15 cellular contexts compared by ENCODE assay signal in genomic region chr17:67836205-67836987, GRCh38. TPM values are rescaled to one million over a fixed set of nuclear protein-coding genes. Genes with fewer than 3 reads are reported as not detected.
DNase-seq lines count a peak whose midpoint lies in the region; ATAC-seq and TF ChIP-seq lines count a peak whose summit lies in the region.
"Had no signal": no experiment of that assay in that cellular context is flagged by ENCODE, and none has a peak within 500 bp of the region (broad histone marks: within the 10 kb centered on the region; RNA-seq: fewer than 3 reads in every experiment).

No MANE protein-coding gene starts in this region.

- peak overlapping the region; percentile 50 for H3K27ac ChIP-seq in Karpas-422 (ENCODE audit: low read length)
- peak overlapping the region; percentile 24 for H3K27ac ChIP-seq in psoas muscle
- H3K27ac ChIP-seq in ovary, result no peak overlapping the region
- H3K27ac ChIP-seq: 22Rv1, tibial nerve had no signal

- H3K27me3 Mint-ChIP-seq in chondrocyte (ENCODE audit: low read depth), result no peaks in the 10 kb centered on the region
- H3K27me3 Mint-ChIP-seq: brain had no signal

- no peaks in the 10 kb centered on the region for H3K9me2 ChIP-seq in Karpas-422 (replicated peaks; ENCODE audit: insufficient read depth, low read length)

- H3K4me3 Mint-ChIP-seq in chondrocyte (ENCODE audit: unreplicated experiment), result peak overlapping the region; percentile 36
- H3K4me3 Mint-ChIP-seq: brain had no signal

- no peak overlapping the region for H3K4me3 ChIP-seq in Karpas-422 (ENCODE audit: low read length)
- H3K4me3 ChIP-seq in psoas muscle, result no peak overlapping the region
- H3K4me3 ChIP-seq in ovary, result no peak overlapping the region
- H3K4me3 ChIP-seq: tibial nerve had no signal

- DNase-seq in activated CD4-positive, CD25-positive, alpha-beta regulatory T cell treated with anti-CD3 and anti-CD28 coated beads, Interleukin-2, amount 50 U/mL, for 72 hours, result no peak
- DNase-seq in Karpas-422 (no peak), chondrocyte (ENCODE audit: low spot score) (no peak), psoas muscle (no peak), ovary (no peak), NCI-H1417 treated with DMSO at 0.1 percent for 48 hours (lab: John Stamatoyannopoulos, UW) (no peak)
- DNase-seq: activated CD4-positive, alpha-beta T cell treated with anti-CD3 and anti-CD28 coated beads, Interleukin-2, amount 50 U/mL, for 4 hours; NCI-H510A; posterior cingulate gyrus had no signal

- H3K9me3 ChIP-seq in Karpas-422 (ENCODE audit: low read length) (no peaks in the 10 kb centered on the region), psoas muscle (no peaks in the 10 kb centered on the region), ovary (no peaks in the 10 kb centered on the region)
- H3K9me3 ChIP-seq: tibial nerve had no signal

- H4K20me1 ChIP-seq in Karpas-422 (ENCODE audit: insufficient read depth, low read depth, low read length), result peaks cover 7% of the 10 kb centered on the region; the same call in 1 of the 2 replicates

- TF ChIP-seq CTCF in chondrocyte (IDR thresholded peaks at IDR 0.05), result no peak
- TF ChIP-seq CTCF in psoas muscle (IDR thresholded peaks at IDR 0.05), result no peak
- no peak for TF ChIP-seq CTCF in ovary (IDR thresholded peaks at IDR 0.05)

- no peak overlapping the region for H2AFZ ChIP-seq in Karpas-422 (ENCODE audit: low read length)

- WGBS in psoas muscle, 3 donors, result 24 to 29% (median 27%) methylated on average over 4 of the region's 4 CpGs
- 25 to 32% (median 26%) methylated on average over 4 of the region's 4 CpGs for WGBS in ovary, 3 donors

- peak overlapping the region; percentile 95 for H3K27ac Mint-ChIP-seq in chondrocyte (ENCODE audit: unreplicated experiment)

- peak; percentile 89 to 94 for ATAC-seq in activated CD4-positive, CD25-positive, alpha-beta regulatory T cell treated with anti-CD3 and anti-CD28 coated beads, Interleukin-2, amount 50 U/mL, for 24 hours
- ATAC-seq in psoas muscle (peak in 3 of 4 donors; percentile 27 to 75 (median 66)), HG03108 (IDR thresholded peaks at IDR 0.05; ENCODE audit: unreplicated experiment) (no peak)
- ATAC-seq: esophagus mucosa had no signal

- H3K79me2 ChIP-seq in Karpas-422 (ENCODE audit: low read length), result peaks cover 98% of the 10 kb centered on the region

- TF ChIP-seq EP300 in ovary (IDR thresholded peaks at IDR 0.05), result no peak

- intact Hi-C loops in psoas muscle (cut with DNase I), result no loop called here
- intact Hi-C loops in ovary (cut with DNase I), result no loop called here

- peaks cover 52% of the 10 kb centered on the region for H3K4me1 Mint-ChIP-seq in chondrocyte (ENCODE audit: low read depth)

- no peak for TF ChIP-seq POLR2A in ovary (IDR thresholded peaks at IDR 0.05)

- H3K9me3 Mint-ChIP-seq in chondrocyte (ENCODE audit: low read depth), result no peaks in the 10 kb centered on the region

- no peak overlapping the region for H3K4me2 ChIP-seq in Karpas-422 (ENCODE audit: low read depth, low read length, poor library complexity, severe bottlenecking)

- H3K36me3 ChIP-seq in Karpas-422 (ENCODE audit: insufficient read depth, low read length), result peaks cover 32% of the 10 kb centered on the region; the same call in 1 of the 2 replicates
- no peaks in the 10 kb centered on the region for H3K36me3 ChIP-seq in psoas muscle (ENCODE audit: insufficient read depth in 1 of 2, low read depth in 1 of 2)
- no peaks in the 10 kb centered on the region for H3K36me3 ChIP-seq in ovary

- H3K9ac ChIP-seq in Karpas-422 (ENCODE audit: low read length), result no peak overlapping the region

- peaks cover 2% of the 10 kb centered on the region for H3K36me3 Mint-ChIP-seq in chondrocyte (ENCODE audit: low read depth)

- peaks cover 51% of the 10 kb centered on the region for H3K4me1 ChIP-seq in Karpas-422 (ENCODE audit: low read length)
- H3K4me1 ChIP-seq in psoas muscle, result peaks cover 36% of the 10 kb centered on the region
- H3K4me1 ChIP-seq in ovary (ENCODE audit: insufficient read depth), result peaks cover 7% of the 10 kb centered on the region

- no peaks in the 10 kb centered on the region for H3K27me3 ChIP-seq in Karpas-422 (ENCODE audit: low read length)
- no peaks in the 10 kb centered on the region for H3K27me3 ChIP-seq in psoas muscle (ENCODE audit: insufficient read depth in 3 of 3, low read length in 2 of 3)
- H3K27me3 ChIP-seq in ovary, result no peaks in the 10 kb centered on the region
- H3K27me3 ChIP-seq: tibial nerve had no signal

RNA-seq across cellular contexts. Expression of gene BPTF, which starts 11.1 kb away (rescaled TPM):
- total RNA-seq in Karpas-422 (2014; rRNA removed; shearing (Covaris generic); ENCODE audit: low replicate concordance), result 197 and 310 TPM in 2 replicates
- total RNA-seq in chondrocyte (73.2 to 98.1 TPM (median 75.7 TPM) in 3 replicates), psoas muscle (10 to 100 TPM; 48.0 to 60.9 (median 55.0) TPM), ovary (100 to 1,000 TPM in 3 of 7 donors, 10 to 100 TPM in 4; 58.9 to 120 (median 93.8) TPM)
- polyA plus RNA-seq in psoas muscle (10 to 100 TPM in 2 of 3 donors, 1 to 10 TPM in 1; 10.0 to 24.6 (median 11.7) TPM), ovary (10 to 100 TPM; 28.5 to 42.9 TPM)

Comparison
In these comparisons a context has a peak if more than half of its experiments do, and no peak if none do; other contexts are left out.
1. H3K27ac ChIP-seq: peak in Karpas-422 (single experiment) and psoas muscle (single experiment); none in ovary (0 of 2).